1 cellular context compared by ENCODE assay signal in genomic region chr19:34725400-34725799, GRCh38.
A peak's percentile ranks its signal among the peaks of the same experiment; 100 is the strongest.
TF ChIP-seq lines count a peak whose summit lies in the region.

No MANE protein-coding gene starts in this region.

TF ChIP-seq in HepG2, 621 proteins besides CTCF, POLR2A, EP300 and RAD21 (continues in another document):
- TF ChIP-seq GATAD1 (CRISPR knock-in tag; IDR thresholded peaks at IDR 0.05), result no peak
- peak; percentile 60 for TF ChIP-seq SALL1 (CRISPR knock-in tag; IDR thresholded peaks at IDR 0.05)
- TF ChIP-seq THAP7 (CRISPR knock-in tag; IDR thresholded peaks at IDR 0.05), result no peak
- TF ChIP-seq ARID5B (CRISPR knock-in tag; IDR thresholded peaks at IDR 0.05), result peak; percentile 69
- no peak for TF ChIP-seq ZNF33A (CRISPR knock-in tag; IDR thresholded peaks at IDR 0.05; ENCODE audit: borderline replicate concordance)
- peak; percentile 71; the same call in 1 of the 2 replicates for TF ChIP-seq RXRA (CRISPR knock-in tag; IDR thresholded peaks at IDR 0.05)
- no peak for TF ChIP-seq MXD3 (CRISPR knock-in tag; IDR thresholded peaks at IDR 0.05)
- TF ChIP-seq HOMEZ (CRISPR knock-in tag; IDR thresholded peaks at IDR 0.05; ENCODE audit: low read depth), result peak; percentile 43; the same call in 1 of the 2 replicates
- TF ChIP-seq POGZ (CRISPR knock-in tag; IDR thresholded peaks at IDR 0.05), result peak; percentile 31; the same call in 1 of the 2 replicates
- TF ChIP-seq FOXO1 (CRISPR knock-in tag; IDR thresholded peaks at IDR 0.05), result peak; percentile 38; the same call in 1 of the 2 replicates
- peak; percentile 92 for TF ChIP-seq RARA (CRISPR knock-in tag; IDR thresholded peaks at IDR 0.05)
- peak; percentile 45 for TF ChIP-seq FOXA3 (CRISPR knock-in tag; IDR thresholded peaks at IDR 0.05)
- TF ChIP-seq ZNF280D (CRISPR knock-in tag; IDR thresholded peaks at IDR 0.05), result 0 out of 2 replicates have a peak, but pooled peaks have one; percentile 32
- TF ChIP-seq TEAD3 (CRISPR knock-in tag; optimal IDR thresholded peaks at IDR 0.05; ENCODE audit: borderline replicate concordance), result peak; percentile 53
- TF ChIP-seq PAXIP1 (CRISPR knock-in tag; conservative IDR thresholded peaks at IDR 0.05), result peak; percentile 64
- no peak for TF ChIP-seq SOX6 (IDR thresholded peaks at IDR 0.05)
- TF ChIP-seq SOX6 (CRISPR knock-in tag; IDR thresholded peaks at IDR 0.05), result no peak
- peak; percentile 77; the same call in 1 of the 2 replicates for TF ChIP-seq GFI1 (CRISPR knock-in tag; IDR thresholded peaks at IDR 0.05; ENCODE audit: borderline replicate concordance)
- peak; percentile 48; the same call in 1 of the 2 replicates for TF ChIP-seq HNF1B (CRISPR knock-in tag; IDR thresholded peaks at IDR 0.05)
- peak; percentile 62 for TF ChIP-seq MED1 (CRISPR knock-in tag; IDR thresholded peaks at IDR 0.05)
- TF ChIP-seq AGO1 (IDR thresholded peaks at IDR 0.05; ENCODE audit: low read depth, low read length, poor library complexity, severe bottlenecking), result no peak
- TF ChIP-seq THRA (CRISPR knock-in tag; IDR thresholded peaks at IDR 0.05; ENCODE audit: borderline replicate concordance), result peak; percentile 63; the same call in 1 of the 2 replicates
- TF ChIP-seq KAT7 (CRISPR knock-in tag; IDR thresholded peaks at IDR 0.05; ENCODE audit: borderline replicate concordance), result no peak
- no peak for TF ChIP-seq RFX1 (IDR thresholded peaks at IDR 0.05)
- TF ChIP-seq MYPOP (CRISPR knock-in tag; IDR thresholded peaks at IDR 0.05), result no peak
- 0 out of 2 replicates have a peak, but pooled peaks have one; percentile 31 for TF ChIP-seq IRF2 (CRISPR knock-in tag; IDR thresholded peaks at IDR 0.05)
- no peak for TF ChIP-seq ZNF446 (CRISPR knock-in tag; IDR thresholded peaks at IDR 0.05)
- no peak for TF ChIP-seq KDM5B (CRISPR knock-in tag; IDR thresholded peaks at IDR 0.05; ENCODE audit: borderline replicate concordance)
- peak; percentile 22; the same call in 1 of the 2 replicates for TF ChIP-seq FOXP4 (CRISPR knock-in tag; IDR thresholded peaks at IDR 0.05)
- TF ChIP-seq MXD4 (CRISPR knock-in tag; IDR thresholded peaks at IDR 0.05), result no peak
- no peak for TF ChIP-seq LCORL (IDR thresholded peaks at IDR 0.05)
- peak; percentile 62; the same call in 1 of the 2 replicates for TF ChIP-seq LCORL (CRISPR knock-in tag; IDR thresholded peaks at IDR 0.05)
- peak; percentile 89 for TF ChIP-seq RXRB (CRISPR knock-in tag; IDR thresholded peaks at IDR 0.05; ENCODE audit: borderline replicate concordance)
